11 cellular contexts compared by ENCODE assay signal in genomic region chr4:86338989-86339388, GRCh38. TPM values are rescaled to one million over a fixed set of nuclear protein-coding genes. Genes with fewer than 3 reads are reported as not detected.
A peak's percentile ranks its signal among the peaks of the same experiment; 100 is the strongest.
DNase-seq lines count a peak whose midpoint lies in the region; ATAC-seq, FAIRE-seq and TF ChIP-seq lines count a peak whose summit lies in the region.
"Had no signal": no experiment of that assay in that cellular context is flagged by ENCODE, and none has a peak within 500 bp of the region (broad histone marks: within the 10 kb centered on the region; RNA-seq: fewer than 3 reads in every experiment).

No MANE protein-coding gene starts in this region.

- CTCF ChIA-PET in naive thymus-derived CD4-positive, alpha-beta T cell (lab: Charles Lee): no interaction called here

- no peaks in the 10 kb centered on the region for H3K4me1 Mint-ChIP-seq in naive thymus-derived CD4-positive, alpha-beta T cell

- no peaks in the 10 kb centered on the region for H3K27me3 Mint-ChIP-seq in naive thymus-derived CD4-positive, alpha-beta T cell

- POLR2A ChIA-PET in naive thymus-derived CD4-positive, alpha-beta T cell (lab: Charles Lee): no interaction called here

- peak; percentile 38 for DNase-seq in ELF-1 (ENCODE audit: low read depth, low spot score)
- peak; percentile 62 to 66 for DNase-seq in SJSA1 (ENCODE audit: low read depth in 1 of 2, low spot score in 2 of 2)
- DNase-seq in fibroblast of the aortic adventitia (ENCODE audit: low read depth): peak; percentile 78
- no peak for DNase-seq in pancreas
- DNase-seq in activated effector memory CD4-positive, alpha-beta T cell treated with Interleukin-2 at 50 U/mL for 16 hours: no peak
- DNase-seq in naive thymus-derived CD4-positive, alpha-beta T cell: no peak
- DNase-seq: anterior cingulate cortex, DMS153, occipital lobe had no signal

- intact Hi-C loops in pancreas (cut with DNase I): no loop called here
- intact Hi-C loops in naive thymus-derived CD4-positive, alpha-beta T cell (cut with micrococcal nuclease): no loop called here

- WGBS in pancreas, 2 donors: 68 to 74% methylated on average over 2 of the region's 2 CpGs

- H3K27me3 ChIP-seq in SJSA1 (replicated peaks) (no peaks in the 10 kb centered on the region), pancreas (no peaks in the 10 kb centered on the region)
- H3K27me3 ChIP-seq in naive thymus-derived CD4-positive, alpha-beta T cell (ENCODE audit: control insufficient read depth in 2 of 2, insufficient read depth in 2 of 2, low read length in 2 of 2): no peaks in the 10 kb centered on the region

- peaks cover 0 to 4% (median 0%) of the 10 kb centered on the region in 11 donors for H3K9me3 Mint-ChIP-seq in naive thymus-derived CD4-positive, alpha-beta T cell

- H3K27ac ChIP-seq in SJSA1 (peak overlapping the region; percentile 63), pancreas (no peak overlapping the region)
- no peak overlapping the region for H3K27ac ChIP-seq in naive thymus-derived CD4-positive, alpha-beta T cell (ENCODE audit: low read depth, low read length)

- no peaks in the 10 kb centered on the region for H3K36me3 ChIP-seq in SJSA1
- no peaks in the 10 kb centered on the region for H3K36me3 ChIP-seq in pancreas
- H3K36me3 ChIP-seq in naive thymus-derived CD4-positive, alpha-beta T cell (ENCODE audit: control insufficient read depth in 2 of 3, insufficient read depth in 3 of 3, low read length in 3 of 3): no peaks in the 10 kb centered on the region

- H3K4me1 ChIP-seq in SJSA1 (replicated peaks) (peaks cover 16% of the 10 kb centered on the region), pancreas (no peaks in the 10 kb centered on the region)
- no peaks in the 10 kb centered on the region for H3K4me1 ChIP-seq in naive thymus-derived CD4-positive, alpha-beta T cell (ENCODE audit: control insufficient read depth in 2 of 2, insufficient read depth in 2 of 2, low read length in 2 of 2)

- H3K9me3 ChIP-seq in SJSA1 (replicated peaks): no peaks in the 10 kb centered on the region
- H3K9me3 ChIP-seq in pancreas: no peaks in the 10 kb centered on the region
- no peaks in the 10 kb centered on the region for H3K9me3 ChIP-seq in naive thymus-derived CD4-positive, alpha-beta T cell (ENCODE audit: control insufficient read depth in 2 of 3, low read length in 3 of 3)

- no peak overlapping the region for H3K4me3 Mint-ChIP-seq in naive thymus-derived CD4-positive, alpha-beta T cell

- no peak overlapping the region for H3K27ac Mint-ChIP-seq in naive thymus-derived CD4-positive, alpha-beta T cell

- ATAC-seq in pancreas (peak in 3 of 4 donors; percentile 44 to 70 (median 65)), HG02885 (IDR thresholded peaks at IDR 0.05; ENCODE audit: poor library complexity, unreplicated experiment) (no peak), GM18858 (IDR thresholded peaks at IDR 0.05; ENCODE audit: unreplicated experiment) (no peak)
- no peak for ATAC-seq in naive thymus-derived CD4-positive, alpha-beta T cell

- FAIRE-seq in pancreas (lab: Jason Lieb, UNC): no peak

- no peak overlapping the region for H3K4me3 ChIP-seq in SJSA1
- no peak overlapping the region for H3K4me3 ChIP-seq in fibroblast of the aortic adventitia (ENCODE audit: low read depth, low read length)
- H3K4me3 ChIP-seq in pancreas: no peak overlapping the region
- H3K4me3 ChIP-seq in naive thymus-derived CD4-positive, alpha-beta T cell (ENCODE audit: low read length): no peak overlapping the region

- no peaks in the 10 kb centered on the region for H3K36me3 Mint-ChIP-seq in naive thymus-derived CD4-positive, alpha-beta T cell

- no peak for TF ChIP-seq CTCF in fibroblast of the aortic adventitia (IDR thresholded peaks at IDR 0.05; ENCODE audit: insufficient read depth, low read length)
- TF ChIP-seq CTCF in pancreas (IDR thresholded peaks at IDR 0.05): no peak

RNA-seq across cellular contexts. Expression of gene MAPK10, which starts 20.9 kb away (rescaled TPM):
- total RNA-seq in SJSA1 (2014; rRNA removed; shearing (Covaris generic)): 18.6 and 24.7 TPM in 2 replicates
- total RNA-seq in fibroblast of the aortic adventitia (ENCODE audit: low replicate concordance): 48.2 and 69.6 TPM in 2 replicates
- 10 to 100 TPM in 3 of 6 donors, 1 to 10 TPM in 3; 5.1 to 11.6 (median 9.9) TPM for total RNA-seq in pancreas
- 10 to 100 TPM in 1 of 2 donors, 1 to 10 TPM in 1; 6.3 to 20.7 TPM for polyA plus RNA-seq in pancreas
- total RNA-seq in naive thymus-derived CD4-positive, alpha-beta T cell: under 1 TPM in 1 of 5 experiments, not detected in 4; 0.54 TPM
- not detected for polyA plus RNA-seq in naive thymus-derived CD4-positive, alpha-beta T cell

Comparison
In these comparisons a context has a peak if more than half of its experiments do, and no peak if none do; other contexts are left out.
1. DNase-seq: peak in ELF-1 (single experiment), SJSA1 (2 of 2) and fibroblast of the aortic adventitia (single experiment); none in pancreas (0 of 6), activated effector memory CD4-positive, alpha-beta T cell treated with Interleukin-2 at 50 U/mL for 16 hours (single experiment) and naive thymus-derived CD4-positive, alpha-beta T cell (0 of 9).
2. ATAC-seq: peak in pancreas (3 of 4); none in HG02885 (single experiment), GM18858 (single experiment) and naive thymus-derived CD4-positive, alpha-beta T cell (single experiment).